1 cellular context compared by ENCODE assay signal in the genomic region with DNA sequence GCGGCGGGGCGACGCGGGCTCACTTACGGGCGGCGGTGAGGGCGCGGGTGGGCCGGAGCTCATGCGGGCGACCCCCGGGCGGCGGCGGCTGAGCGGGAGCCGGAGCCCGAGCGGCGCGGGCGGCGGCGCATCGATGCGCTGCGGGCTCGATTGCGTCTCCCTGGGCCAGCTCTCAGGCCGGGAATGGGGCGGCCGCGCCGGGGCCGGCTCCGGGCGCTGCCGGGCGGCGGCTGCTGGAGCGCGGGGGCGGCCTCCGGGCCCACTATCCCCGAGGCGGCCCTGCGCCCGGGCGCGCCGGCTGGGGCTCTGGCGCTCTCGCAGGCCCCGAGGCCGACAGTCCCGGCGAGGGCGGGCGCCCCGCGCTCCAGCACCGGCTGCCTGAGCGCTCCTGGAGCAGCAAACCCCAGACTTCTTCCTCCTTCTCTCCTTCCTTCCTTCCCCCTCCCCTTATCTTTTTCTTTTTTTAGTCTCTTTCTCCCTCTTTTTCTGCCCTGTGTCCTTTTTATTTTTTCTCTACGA.
TF ChIP-seq lines count a peak whose summit lies in the region.

No MANE protein-coding gene starts in this region.

TF ChIP-seq in H1, 55 proteins besides CTCF, POLR2A, EP300 and RAD21:
- TF ChIP-seq GABPA (IDR thresholded peaks at IDR 0.05; ENCODE audit: borderline replicate concordance, insufficient read depth, low read length) (no peak), SP1 (IDR thresholded peaks at IDR 0.05; ENCODE audit: low read depth, low read length) (no peak), RBBP5 (IDR thresholded peaks at IDR 0.05; ENCODE audit: borderline replicate concordance, low read depth, low read length) (0 out of 2 replicates have a peak, but pooled peaks have one; percentile 37), SRF (IDR thresholded peaks at IDR 0.05; ENCODE audit: low read depth, low read length) (peak; percentile 64), CHD2 (IDR thresholded peaks at IDR 0.05; ENCODE audit: low read length) (no peak), ZNF274 (IDR thresholded peaks at IDR 0.05; ENCODE audit: borderline replicate concordance, extremely low read depth, low read length) (no peak), SUZ12 (IDR thresholded peaks at IDR 0.05; ENCODE audit: low read length) (no peak), KDM4A (IDR thresholded peaks at IDR 0.05; ENCODE audit: low read depth, low read length, severe bottlenecking) (peak; percentile 18), HDAC2 (IDR thresholded peaks at IDR 0.05; ENCODE audit: borderline replicate concordance in 1 of 2, low read depth in 2 of 2, low read length in 2 of 2) (no peak), TAF7 (optimal IDR thresholded peaks at IDR 0.05; ENCODE audit: borderline replicate concordance, low read depth, low read length) (no peak)
